1 cellular context compared by ENCODE assay signal in the genomic region with DNA sequence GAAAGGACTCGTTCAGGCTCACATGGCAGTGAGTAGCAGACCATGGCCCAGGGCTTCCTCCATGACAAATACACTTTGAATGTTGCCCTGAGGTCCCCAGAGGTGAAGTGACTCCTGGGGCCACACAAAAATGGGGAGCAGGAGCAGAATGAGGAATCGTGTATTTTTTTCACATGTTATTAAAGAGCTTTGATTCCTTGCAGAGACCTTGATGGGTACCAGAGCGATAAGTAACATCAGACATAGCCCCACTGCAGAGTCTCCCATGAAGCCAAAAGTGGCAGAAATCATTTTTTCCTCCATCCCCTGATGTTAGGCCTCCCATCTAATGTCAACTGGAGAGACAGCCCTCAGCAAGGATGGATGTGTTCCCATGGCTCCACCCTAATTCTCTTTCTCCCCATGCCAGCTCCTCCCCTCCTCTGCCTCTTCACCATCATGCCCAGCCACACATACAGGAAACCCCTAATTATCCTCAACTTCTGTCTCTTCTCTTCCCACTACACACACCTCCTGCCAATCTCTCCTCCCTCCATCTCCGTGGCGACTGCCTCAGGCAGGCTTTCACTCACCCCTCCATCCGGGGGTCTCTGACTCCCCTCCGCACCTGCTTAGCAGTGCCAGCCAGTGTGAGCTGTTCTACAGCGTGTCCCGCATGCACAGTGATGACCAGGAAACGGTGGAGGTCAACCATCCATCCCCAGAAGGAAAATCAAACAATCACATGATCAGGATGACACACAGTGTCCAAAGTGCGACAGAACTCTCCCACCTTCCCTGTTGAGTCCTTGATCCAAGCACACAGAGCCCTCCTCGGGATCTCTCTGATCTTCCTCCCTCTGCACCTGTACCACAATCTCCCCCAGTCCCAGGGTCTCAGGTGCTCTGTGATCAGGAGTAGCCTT.
TF ChIP-seq lines count a peak whose summit lies in the region.

No MANE protein-coding gene starts in this region.

TF ChIP-seq in HepG2, 621 proteins besides CTCF, POLR2A, EP300 and RAD21 (continued from another document and continues in another):
- TF ChIP-seq ZNF530 (CRISPR knock-in tag; IDR thresholded peaks at IDR 0.05; ENCODE audit: low read depth) (no peak), ETV5 (CRISPR knock-in tag; IDR thresholded peaks at IDR 0.05; ENCODE audit: borderline replicate concordance) (peak; percentile 74; the same call in 1 of the 2 replicates), PHF8 (CRISPR knock-in tag; IDR thresholded peaks at IDR 0.05) (peak; percentile 63), ZNF616 (CRISPR knock-in tag; IDR thresholded peaks at IDR 0.05; ENCODE audit: low read depth) (no peak), HOXD1 (CRISPR knock-in tag; IDR thresholded peaks at IDR 0.05) (no peak), YY1 (IDR thresholded peaks at IDR 0.05; ENCODE audit: insufficient read depth, insufficient replicate concordance, low read depth, low read length) (no peak), MZF1 (CRISPR knock-in tag; IDR thresholded peaks at IDR 0.05; ENCODE audit: borderline replicate concordance) (no peak), ZNF572 (CRISPR knock-in tag; IDR thresholded peaks at IDR 0.05) (no peak), MEF2D (CRISPR knock-in tag; IDR thresholded peaks at IDR 0.05) (peak; percentile 90), FOXK2 (IDR thresholded peaks at IDR 0.05) (no peak), GFI1 (CRISPR knock-in tag; IDR thresholded peaks at IDR 0.05; ENCODE audit: borderline replicate concordance) (peak; percentile 52; the same call in 1 of the 2 replicates), RFXAP (CRISPR knock-in tag; IDR thresholded peaks at IDR 0.05; ENCODE audit: borderline replicate concordance) (peak; percentile 81), KLF6 (CRISPR knock-in tag; IDR thresholded peaks at IDR 0.05) (no peak), ZSCAN29 (CRISPR knock-in tag; conservative IDR thresholded peaks at IDR 0.05) (0 out of 2 replicates have a peak, but pooled peaks have one; percentile 56), ZNF431 (CRISPR knock-in tag; IDR thresholded peaks at IDR 0.05; ENCODE audit: borderline replicate concordance, low read depth) (peak; percentile 59; the same call in 1 of the 2 replicates), ELF1 (CRISPR knock-in tag; IDR thresholded peaks at IDR 0.05) (peak; percentile 83), ZNF24 (IDR thresholded peaks at IDR 0.05) (no peak), NR2F6 (IDR thresholded peaks at IDR 0.05) (peak; percentile 76), NR2F6 (CRISPR knock-in tag; IDR thresholded peaks at IDR 0.05) (peak; percentile 91), PRMT3 (CRISPR knock-in tag; IDR thresholded peaks at IDR 0.05; ENCODE audit: borderline replicate concordance, low read depth) (peak; percentile 44; the same call in 1 of the 2 replicates), ZC3H4 (CRISPR knock-in tag; IDR thresholded peaks at IDR 0.05; ENCODE audit: borderline replicate concordance) (no peak), ZNF792 (CRISPR knock-in tag; IDR thresholded peaks at IDR 0.05) (peak; percentile 86; the same call in 1 of the 2 replicates), FOXA1 (IDR thresholded peaks at IDR 0.05) (no peak), FOXA1 (CRISPR knock-in tag; IDR thresholded peaks at IDR 0.05) (peak; percentile 50; the same call in 1 of the 2 replicates), NRL (CRISPR knock-in tag; IDR thresholded peaks at IDR 0.05; ENCODE audit: borderline replicate concordance) (peak; percentile 68; the same call in 1 of the 2 replicates), SOX5 (CRISPR knock-in tag; IDR thresholded peaks at IDR 0.05; ENCODE audit: borderline replicate concordance) (peak; percentile 78), ZNF367 (CRISPR knock-in tag; IDR thresholded peaks at IDR 0.05; ENCODE audit: borderline replicate concordance) (no peak)
- TF ChIP-seq, protein P1, sequence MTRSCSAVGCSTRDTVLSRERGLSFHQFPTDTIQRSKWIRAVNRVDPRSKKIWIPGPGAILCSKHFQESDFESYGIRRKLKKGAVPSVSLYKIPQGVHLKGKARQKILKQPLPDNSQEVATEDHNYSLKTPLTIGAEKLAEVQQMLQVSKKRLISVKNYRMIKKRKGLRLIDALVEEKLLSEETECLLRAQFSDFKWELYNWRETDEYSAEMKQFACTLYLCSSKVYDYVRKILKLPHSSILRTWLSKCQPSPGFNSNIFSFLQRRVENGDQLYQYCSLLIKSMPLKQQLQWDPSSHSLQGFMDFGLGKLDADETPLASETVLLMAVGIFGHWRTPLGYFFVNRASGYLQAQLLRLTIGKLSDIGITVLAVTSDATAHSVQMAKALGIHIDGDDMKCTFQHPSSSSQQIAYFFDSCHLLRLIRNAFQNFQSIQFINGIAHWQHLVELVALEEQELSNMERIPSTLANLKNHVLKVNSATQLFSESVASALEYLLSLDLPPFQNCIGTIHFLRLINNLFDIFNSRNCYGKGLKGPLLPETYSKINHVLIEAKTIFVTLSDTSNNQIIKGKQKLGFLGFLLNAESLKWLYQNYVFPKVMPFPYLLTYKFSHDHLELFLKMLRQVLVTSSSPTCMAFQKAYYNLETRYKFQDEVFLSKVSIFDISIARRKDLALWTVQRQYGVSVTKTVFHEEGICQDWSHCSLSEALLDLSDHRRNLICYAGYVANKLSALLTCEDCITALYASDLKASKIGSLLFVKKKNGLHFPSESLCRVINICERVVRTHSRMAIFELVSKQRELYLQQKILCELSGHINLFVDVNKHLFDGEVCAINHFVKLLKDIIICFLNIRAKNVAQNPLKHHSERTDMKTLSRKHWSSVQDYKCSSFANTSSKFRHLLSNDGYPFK (CRISPR knock-in tag; IDR thresholded peaks at IDR 0.05; ENCODE audit: borderline replicate concordance) = peak; percentile 30; the same call in 1 of the 2 replicates
- TF ChIP-seq, protein P2, sequence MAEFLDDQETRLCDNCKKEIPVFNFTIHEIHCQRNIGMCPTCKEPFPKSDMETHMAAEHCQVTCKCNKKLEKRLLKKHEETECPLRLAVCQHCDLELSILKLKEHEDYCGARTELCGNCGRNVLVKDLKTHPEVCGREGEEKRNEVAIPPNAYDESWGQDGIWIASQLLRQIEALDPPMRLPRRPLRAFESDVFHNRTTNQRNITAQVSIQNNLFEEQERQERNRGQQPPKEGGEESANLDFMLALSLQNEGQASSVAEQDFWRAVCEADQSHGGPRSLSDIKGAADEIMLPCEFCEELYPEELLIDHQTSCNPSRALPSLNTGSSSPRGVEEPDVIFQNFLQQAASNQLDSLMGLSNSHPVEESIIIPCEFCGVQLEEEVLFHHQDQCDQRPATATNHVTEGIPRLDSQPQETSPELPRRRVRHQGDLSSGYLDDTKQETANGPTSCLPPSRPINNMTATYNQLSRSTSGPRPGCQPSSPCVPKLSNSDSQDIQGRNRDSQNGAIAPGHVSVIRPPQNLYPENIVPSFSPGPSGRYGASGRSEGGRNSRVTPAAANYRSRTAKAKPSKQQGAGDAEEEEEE (CRISPR knock-in tag; IDR thresholded peaks at IDR 0.05; ENCODE audit: borderline replicate concordance) = no peak
- TF ChIP-seq, protein P3, sequence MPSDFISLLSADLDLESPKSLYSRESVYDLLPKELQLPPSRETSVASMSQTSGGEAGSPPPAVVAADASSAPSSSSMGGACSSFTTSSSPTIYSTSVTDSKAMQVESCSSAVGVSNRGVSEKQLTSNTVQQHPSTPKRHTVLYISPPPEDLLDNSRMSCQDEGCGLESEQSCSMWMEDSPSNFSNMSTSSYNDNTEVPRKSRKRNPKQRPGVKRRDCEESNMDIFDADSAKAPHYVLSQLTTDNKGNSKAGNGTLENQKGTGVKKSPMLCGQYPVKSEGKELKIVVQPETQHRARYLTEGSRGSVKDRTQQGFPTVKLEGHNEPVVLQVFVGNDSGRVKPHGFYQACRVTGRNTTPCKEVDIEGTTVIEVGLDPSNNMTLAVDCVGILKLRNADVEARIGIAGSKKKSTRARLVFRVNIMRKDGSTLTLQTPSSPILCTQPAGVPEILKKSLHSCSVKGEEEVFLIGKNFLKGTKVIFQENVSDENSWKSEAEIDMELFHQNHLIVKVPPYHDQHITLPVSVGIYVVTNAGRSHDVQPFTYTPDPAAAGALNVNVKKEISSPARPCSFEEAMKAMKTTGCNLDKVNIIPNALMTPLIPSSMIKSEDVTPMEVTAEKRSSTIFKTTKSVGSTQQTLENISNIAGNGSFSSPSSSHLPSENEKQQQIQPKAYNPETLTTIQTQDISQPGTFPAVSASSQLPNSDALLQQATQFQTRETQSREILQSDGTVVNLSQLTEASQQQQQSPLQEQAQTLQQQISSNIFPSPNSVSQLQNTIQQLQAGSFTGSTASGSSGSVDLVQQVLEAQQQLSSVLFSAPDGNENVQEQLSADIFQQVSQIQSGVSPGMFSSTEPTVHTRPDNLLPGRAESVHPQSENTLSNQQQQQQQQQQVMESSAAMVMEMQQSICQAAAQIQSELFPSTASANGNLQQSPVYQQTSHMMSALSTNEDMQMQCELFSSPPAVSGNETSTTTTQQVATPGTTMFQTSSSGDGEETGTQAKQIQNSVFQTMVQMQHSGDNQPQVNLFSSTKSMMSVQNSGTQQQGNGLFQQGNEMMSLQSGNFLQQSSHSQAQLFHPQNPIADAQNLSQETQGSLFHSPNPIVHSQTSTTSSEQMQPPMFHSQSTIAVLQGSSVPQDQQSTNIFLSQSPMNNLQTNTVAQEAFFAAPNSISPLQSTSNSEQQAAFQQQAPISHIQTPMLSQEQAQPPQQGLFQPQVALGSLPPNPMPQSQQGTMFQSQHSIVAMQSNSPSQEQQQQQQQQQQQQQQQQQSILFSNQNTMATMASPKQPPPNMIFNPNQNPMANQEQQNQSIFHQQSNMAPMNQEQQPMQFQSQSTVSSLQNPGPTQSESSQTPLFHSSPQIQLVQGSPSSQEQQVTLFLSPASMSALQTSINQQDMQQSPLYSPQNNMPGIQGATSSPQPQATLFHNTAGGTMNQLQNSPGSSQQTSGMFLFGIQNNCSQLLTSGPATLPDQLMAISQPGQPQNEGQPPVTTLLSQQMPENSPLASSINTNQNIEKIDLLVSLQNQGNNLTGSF (CRISPR knock-in tag; IDR thresholded peaks at IDR 0.05) = peak; percentile 62; the same call in 1 of the 2 replicates
- TF ChIP-seq, protein P4, sequence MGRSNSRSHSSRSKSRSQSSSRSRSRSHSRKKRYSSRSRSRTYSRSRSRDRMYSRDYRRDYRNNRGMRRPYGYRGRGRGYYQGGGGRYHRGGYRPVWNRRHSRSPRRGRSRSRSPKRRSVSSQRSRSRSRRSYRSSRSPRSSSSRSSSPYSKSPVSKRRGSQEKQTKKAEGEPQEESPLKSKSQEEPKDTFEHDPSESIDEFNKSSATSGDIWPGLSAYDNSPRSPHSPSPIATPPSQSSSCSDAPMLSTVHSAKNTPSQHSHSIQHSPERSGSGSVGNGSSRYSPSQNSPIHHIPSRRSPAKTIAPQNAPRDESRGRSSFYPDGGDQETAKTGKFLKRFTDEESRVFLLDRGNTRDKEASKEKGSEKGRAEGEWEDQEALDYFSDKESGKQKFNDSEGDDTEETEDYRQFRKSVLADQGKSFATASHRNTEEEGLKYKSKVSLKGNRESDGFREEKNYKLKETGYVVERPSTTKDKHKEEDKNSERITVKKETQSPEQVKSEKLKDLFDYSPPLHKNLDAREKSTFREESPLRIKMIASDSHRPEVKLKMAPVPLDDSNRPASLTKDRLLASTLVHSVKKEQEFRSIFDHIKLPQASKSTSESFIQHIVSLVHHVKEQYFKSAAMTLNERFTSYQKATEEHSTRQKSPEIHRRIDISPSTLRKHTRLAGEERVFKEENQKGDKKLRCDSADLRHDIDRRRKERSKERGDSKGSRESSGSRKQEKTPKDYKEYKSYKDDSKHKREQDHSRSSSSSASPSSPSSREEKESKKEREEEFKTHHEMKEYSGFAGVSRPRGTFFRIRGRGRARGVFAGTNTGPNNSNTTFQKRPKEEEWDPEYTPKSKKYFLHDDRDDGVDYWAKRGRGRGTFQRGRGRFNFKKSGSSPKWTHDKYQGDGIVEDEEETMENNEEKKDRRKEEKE (IDR thresholded peaks at IDR 0.05) = no peak
- TF ChIP-seq, protein P5, sequence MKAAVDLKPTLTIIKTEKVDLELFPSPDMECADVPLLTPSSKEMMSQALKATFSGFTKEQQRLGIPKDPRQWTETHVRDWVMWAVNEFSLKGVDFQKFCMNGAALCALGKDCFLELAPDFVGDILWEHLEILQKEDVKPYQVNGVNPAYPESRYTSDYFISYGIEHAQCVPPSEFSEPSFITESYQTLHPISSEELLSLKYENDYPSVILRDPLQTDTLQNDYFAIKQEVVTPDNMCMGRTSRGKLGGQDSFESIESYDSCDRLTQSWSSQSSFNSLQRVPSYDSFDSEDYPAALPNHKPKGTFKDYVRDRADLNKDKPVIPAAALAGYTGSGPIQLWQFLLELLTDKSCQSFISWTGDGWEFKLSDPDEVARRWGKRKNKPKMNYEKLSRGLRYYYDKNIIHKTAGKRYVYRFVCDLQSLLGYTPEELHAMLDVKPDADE (CRISPR knock-in tag; IDR thresholded peaks at IDR 0.05) = no peak
- TF ChIP-seq, protein P6, sequence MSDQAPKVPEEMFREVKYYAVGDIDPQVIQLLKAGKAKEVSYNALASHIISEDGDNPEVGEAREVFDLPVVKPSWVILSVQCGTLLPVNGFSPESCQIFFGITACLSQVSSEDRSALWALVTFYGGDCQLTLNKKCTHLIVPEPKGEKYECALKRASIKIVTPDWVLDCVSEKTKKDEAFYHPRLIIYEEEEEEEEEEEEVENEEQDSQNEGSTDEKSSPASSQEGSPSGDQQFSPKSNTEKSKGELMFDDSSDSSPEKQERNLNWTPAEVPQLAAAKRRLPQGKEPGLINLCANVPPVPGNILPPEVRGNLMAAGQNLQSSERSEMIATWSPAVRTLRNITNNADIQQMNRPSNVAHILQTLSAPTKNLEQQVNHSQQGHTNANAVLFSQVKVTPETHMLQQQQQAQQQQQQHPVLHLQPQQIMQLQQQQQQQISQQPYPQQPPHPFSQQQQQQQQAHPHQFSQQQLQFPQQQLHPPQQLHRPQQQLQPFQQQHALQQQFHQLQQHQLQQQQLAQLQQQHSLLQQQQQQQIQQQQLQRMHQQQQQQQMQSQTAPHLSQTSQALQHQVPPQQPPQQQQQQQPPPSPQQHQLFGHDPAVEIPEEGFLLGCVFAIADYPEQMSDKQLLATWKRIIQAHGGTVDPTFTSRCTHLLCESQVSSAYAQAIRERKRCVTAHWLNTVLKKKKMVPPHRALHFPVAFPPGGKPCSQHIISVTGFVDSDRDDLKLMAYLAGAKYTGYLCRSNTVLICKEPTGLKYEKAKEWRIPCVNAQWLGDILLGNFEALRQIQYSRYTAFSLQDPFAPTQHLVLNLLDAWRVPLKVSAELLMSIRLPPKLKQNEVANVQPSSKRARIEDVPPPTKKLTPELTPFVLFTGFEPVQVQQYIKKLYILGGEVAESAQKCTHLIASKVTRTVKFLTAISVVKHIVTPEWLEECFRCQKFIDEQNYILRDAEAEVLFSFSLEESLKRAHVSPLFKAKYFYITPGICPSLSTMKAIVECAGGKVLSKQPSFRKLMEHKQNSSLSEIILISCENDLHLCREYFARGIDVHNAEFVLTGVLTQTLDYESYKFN (CRISPR knock-in tag; conservative IDR thresholded peaks at IDR 0.05) = peak; percentile 93
- TF ChIP-seq, protein P7, sequence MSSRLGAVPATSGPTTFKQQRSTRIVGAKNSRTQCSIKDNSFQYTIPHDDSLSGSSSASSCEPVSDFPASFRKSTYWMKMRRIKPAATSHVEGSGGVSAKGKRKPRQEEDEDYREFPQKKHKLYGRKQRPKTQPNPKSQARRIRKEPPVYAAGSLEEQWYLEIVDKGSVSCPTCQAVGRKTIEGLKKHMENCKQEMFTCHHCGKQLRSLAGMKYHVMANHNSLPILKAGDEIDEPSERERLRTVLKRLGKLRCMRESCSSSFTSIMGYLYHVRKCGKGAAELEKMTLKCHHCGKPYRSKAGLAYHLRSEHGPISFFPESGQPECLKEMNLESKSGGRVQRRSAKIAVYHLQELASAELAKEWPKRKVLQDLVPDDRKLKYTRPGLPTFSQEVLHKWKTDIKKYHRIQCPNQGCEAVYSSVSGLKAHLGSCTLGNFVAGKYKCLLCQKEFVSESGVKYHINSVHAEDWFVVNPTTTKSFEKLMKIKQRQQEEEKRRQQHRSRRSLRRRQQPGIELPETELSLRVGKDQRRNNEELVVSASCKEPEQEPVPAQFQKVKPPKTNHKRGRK (CRISPR knock-in tag; IDR thresholded peaks at IDR 0.05) = no peak
